14 cellular contexts compared by ENCODE assay signal in the genomic region with DNA sequence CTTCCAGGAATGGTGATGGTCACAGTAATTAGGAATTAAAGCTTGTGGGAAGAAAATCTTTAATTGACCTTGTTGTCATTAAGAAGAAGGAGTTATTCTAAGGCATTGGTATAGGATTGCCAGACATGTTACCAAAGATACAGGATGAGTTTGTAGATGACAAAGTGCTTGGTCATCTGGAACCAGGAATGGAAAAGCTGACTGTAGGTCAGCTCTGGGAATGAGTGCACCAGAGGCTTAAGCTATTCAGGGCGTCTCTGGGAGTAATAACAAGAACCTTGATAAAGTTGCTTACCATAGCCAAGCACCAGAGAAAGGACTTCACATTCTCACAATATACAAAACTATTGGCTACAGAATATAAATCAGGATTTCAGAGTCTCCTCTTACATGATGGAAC.
DNase-seq lines count a peak whose midpoint lies in the region; ATAC-seq and TF ChIP-seq lines count a peak whose summit lies in the region.
"Had no signal": no experiment of that assay in that cellular context is flagged by ENCODE, and none has a peak within 500 bp of the region (broad histone marks: within the 10 kb centered on the region; RNA-seq: fewer than 3 reads in every experiment).

No MANE protein-coding gene starts in this region.

- no peak overlapping the region for H3K4me3 ChIP-seq in psoas muscle
- H3K4me3 ChIP-seq: upper lobe of left lung had no signal

- 16 to 26% (median 23%) methylated on average over 1 of the region's 1 CpG for WGBS in psoas muscle, 3 donors

- no peaks in the 10 kb centered on the region for H3K27me3 ChIP-seq in psoas muscle (ENCODE audit: insufficient read depth in 3 of 3, low read length in 2 of 3)
- H3K27me3 ChIP-seq: upper lobe of left lung had no signal

- no peaks in the 10 kb centered on the region for H3K36me3 ChIP-seq in psoas muscle (ENCODE audit: insufficient read depth in 1 of 2, low read depth in 1 of 2)
- H3K36me3 ChIP-seq: upper lobe of left lung had no signal

- ATAC-seq in psoas muscle = peak; percentile 89 to 97 (median 94)

- peak overlapping the region; percentile 71 for H3K27ac ChIP-seq in psoas muscle
- H3K27ac ChIP-seq: upper lobe of left lung had no signal

- H3K9me3 ChIP-seq in psoas muscle = no peaks in the 10 kb centered on the region
- H3K9me3 ChIP-seq: upper lobe of left lung had no signal

- TF ChIP-seq CTCF in psoas muscle (IDR thresholded peaks at IDR 0.05) = no peak

- H3K4me1 ChIP-seq in psoas muscle = peaks cover 34% of the 10 kb centered on the region
- H3K4me1 ChIP-seq: upper lobe of left lung had no signal

- DNase-seq in GM03348 (ENCODE audit: low spot score) (peak; percentile 73), M059J (ENCODE audit: low read depth) (peak; percentile 83), dermis microvascular lymphatic vessel endothelial cell (ENCODE audit: low read depth in 2 of 2) (peak; percentile 4 to 10), psoas muscle (no peak), midbrain (lab: John Stamatoyannopoulos, UW) (no peak), H4 (ENCODE audit: low spot score) (no peak), NCI-H1417 treated with DMSO at 0.1 percent for 48 hours (lab: John Stamatoyannopoulos, UW) (no peak), NCI-H2029 treated with DMSO at 0.1 percent for 48 hours (lab: John Stamatoyannopoulos, UW) (no peak)
- DNase-seq: activated CD4-positive, alpha-beta T cell treated with anti-CD3 and anti-CD28 coated beads for 1 hour; Kasumi-1; left cardiac atrium; NCI-H446; SHP77 treated with DMSO at 0.1 percent for 48 hours; upper lobe of left lung had no signal

- intact Hi-C loops in psoas muscle (cut with DNase I) = loop anchor here in 1 of 2 donors (10.0 kb wide), 1 partner anchor 93 kb away; a partner anchor contains a TSS

Comparison
In these comparisons a context has a peak if more than half of its experiments do, and no peak if none do; other contexts are left out.
1. DNase-seq: peak in GM03348 (single experiment), M059J (single experiment) and dermis microvascular lymphatic vessel endothelial cell (2 of 2); none in psoas muscle (0 of 2), midbrain (single experiment), H4 (single experiment), NCI-H1417 treated with DMSO at 0.1 percent for 48 hours (single experiment) and NCI-H2029 treated with DMSO at 0.1 percent for 48 hours (single experiment).